In the genomic region with DNA sequence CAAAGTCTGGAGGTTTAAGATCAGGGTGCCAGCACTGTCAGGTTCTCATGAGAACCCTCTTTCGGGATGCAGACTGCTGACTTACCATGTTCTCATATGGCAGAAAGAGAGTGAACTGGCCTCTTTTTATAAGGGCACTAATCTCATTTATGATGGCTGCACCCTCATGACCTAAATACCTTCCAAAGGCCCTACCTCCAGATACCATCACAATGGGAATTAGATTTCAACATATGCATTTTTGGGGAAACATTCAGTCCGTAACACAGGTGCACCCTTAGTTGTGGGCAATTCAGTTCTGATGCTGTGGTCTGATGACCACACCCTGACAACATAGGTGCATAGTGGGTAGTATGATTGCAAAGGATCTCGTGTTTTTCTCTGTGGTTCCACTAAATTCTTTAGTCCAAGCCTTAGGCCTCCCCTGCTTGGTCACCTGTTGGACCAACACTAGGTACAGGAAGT, we compare ENCODE assay signal across 22 cellular contexts. TPM values are rescaled to one million over a fixed set of nuclear protein-coding genes. Genes with fewer than 3 reads are reported as not detected.
DNase-seq lines count a peak whose midpoint lies in the region; ATAC-seq lines count a peak whose summit lies in the region.
"Had no signal": no experiment of that assay in that cellular context is flagged by ENCODE, and none has a peak within 500 bp of the region (broad histone marks: within the 10 kb centered on the region; RNA-seq: fewer than 3 reads in every experiment).

No MANE protein-coding gene starts in this region.

- no peak overlapping the region for H3K27ac Mint-ChIP-seq in stimulated activated naive CD8-positive, alpha-beta T cell treated with anti-CD3 and anti-CD28 coated beads, Interleukin-15, amount 100 ng/mL, for 72 hours
- peak overlapping the region; percentile 83 for H3K27ac Mint-ChIP-seq in stimulated activated naive CD8-positive, alpha-beta T cell treated with anti-CD3 and anti-CD28 coated beads, Interleukin-15, Interleukin-2, amounts not matched to agents 100 ng/mL and 50 ng/mL, for 24 hours

- H3K27ac ChIP-seq in Karpas-422 (ENCODE audit: low read length), result no peak overlapping the region
- H3K27ac ChIP-seq: GM23248 had no signal

- no peak overlapping the region for H2AFZ ChIP-seq in Karpas-422 (ENCODE audit: low read length)
- H2AFZ ChIP-seq: GM23248 had no signal

- peak; percentile 4 for ATAC-seq in stimulated activated naive CD8-positive, alpha-beta T cell treated with anti-CD3 and anti-CD28 coated beads, Interleukin-15, Interleukin-2, amounts not matched to agents 100 U/mL and 50 U/mL, for 24 hours
- no peak for ATAC-seq in stimulated activated naive CD8-positive, alpha-beta T cell treated with anti-CD3 and anti-CD28 coated beads, Interleukin-15, amount 100 ng/mL, for 72 hours
- ATAC-seq in left colon, result peak; percentile 29
- ATAC-seq in HG02870 (IDR thresholded peaks at IDR 0.05; ENCODE audit: unreplicated experiment), result no peak
- ATAC-seq: PC-3, SK-N-SH treated with all-trans-retinoic acid at 6 μM for 48 hours had no signal

- no peaks in the 10 kb centered on the region for H3K27me3 Mint-ChIP-seq in stimulated activated naive CD8-positive, alpha-beta T cell treated with anti-CD3 and anti-CD28 coated beads, Interleukin-15, amount 100 ng/mL, for 72 hours
- H3K27me3 Mint-ChIP-seq in stimulated activated naive CD8-positive, alpha-beta T cell treated with anti-CD3 and anti-CD28 coated beads, Interleukin-15, Interleukin-2, amounts not matched to agents 100 ng/mL and 50 ng/mL, for 24 hours, result no peaks in the 10 kb centered on the region

- H3K9me2 ChIP-seq in Karpas-422 (replicated peaks; ENCODE audit: insufficient read depth, low read length), result no peaks in the 10 kb centered on the region

- no peaks in the 10 kb centered on the region for H4K20me1 ChIP-seq in Karpas-422 (ENCODE audit: insufficient read depth, low read depth, low read length)

- H3K4me2 ChIP-seq in Karpas-422 (ENCODE audit: low read depth, low read length, poor library complexity, severe bottlenecking), result no peak overlapping the region

- peaks cover 45% of the 10 kb centered on the region for H3K79me2 ChIP-seq in Karpas-422 (ENCODE audit: low read length)

- H3K9me3 ChIP-seq in Karpas-422 (ENCODE audit: low read length), result no peaks in the 10 kb centered on the region

- intact Hi-C loops in left colon (cut with DNase I, micrococcal nuclease), result no loop called here

- no peak overlapping the region for H3K9ac ChIP-seq in Karpas-422 (ENCODE audit: low read length)
- H3K9ac ChIP-seq: GM23248 had no signal

- H3K4me3 ChIP-seq in Karpas-422 (ENCODE audit: low read length), result no peak overlapping the region
- H3K4me3 ChIP-seq: GM23248 had no signal

- H3K36me3 ChIP-seq in Karpas-422 (ENCODE audit: insufficient read depth, low read length), result no peaks in the 10 kb centered on the region

- H3K27me3 ChIP-seq in Karpas-422 (ENCODE audit: low read length), result no peaks in the 10 kb centered on the region

- peak overlapping the region in 1 of 2 donors; percentile 54 for H3K4me3 Mint-ChIP-seq in stimulated activated naive CD8-positive, alpha-beta T cell treated with anti-CD3 and anti-CD28 coated beads, Interleukin-15, amount 100 ng/mL, for 72 hours
- H3K4me3 Mint-ChIP-seq in stimulated activated naive CD8-positive, alpha-beta T cell treated with anti-CD3 and anti-CD28 coated beads, Interleukin-15, Interleukin-2, amounts not matched to agents 100 ng/mL and 50 ng/mL, for 24 hours, result no peak overlapping the region

- no peaks in the 10 kb centered on the region for H3K9me3 Mint-ChIP-seq in stimulated activated naive CD8-positive, alpha-beta T cell treated with anti-CD3 and anti-CD28 coated beads, Interleukin-15, amount 100 ng/mL, for 72 hours
- H3K9me3 Mint-ChIP-seq in stimulated activated naive CD8-positive, alpha-beta T cell treated with anti-CD3 and anti-CD28 coated beads, Interleukin-15, Interleukin-2, amounts not matched to agents 100 ng/mL and 50 ng/mL, for 24 hours, result no peaks in the 10 kb centered on the region

- H3K36me3 Mint-ChIP-seq in stimulated activated naive CD8-positive, alpha-beta T cell treated with anti-CD3 and anti-CD28 coated beads, Interleukin-15, Interleukin-2, amounts not matched to agents 100 ng/mL and 50 ng/mL, for 24 hours (ENCODE audit: low read depth), result peaks cover 5% of the 10 kb centered on the region

- peaks cover 28% of the 10 kb centered on the region for H3K4me1 Mint-ChIP-seq in stimulated activated naive CD8-positive, alpha-beta T cell treated with anti-CD3 and anti-CD28 coated beads, Interleukin-15, amount 100 ng/mL, for 72 hours
- H3K4me1 Mint-ChIP-seq in stimulated activated naive CD8-positive, alpha-beta T cell treated with anti-CD3 and anti-CD28 coated beads, Interleukin-15, Interleukin-2, amounts not matched to agents 100 ng/mL and 50 ng/mL, for 24 hours (ENCODE audit: low read depth), result peaks cover 35% of the 10 kb centered on the region

- no peaks in the 10 kb centered on the region for H3K4me1 ChIP-seq in Karpas-422 (ENCODE audit: low read length)

- no peak for DNase-seq in stimulated activated naive CD8-positive, alpha-beta T cell treated with anti-CD3 and anti-CD28 coated beads, Interleukin-15, Interleukin-2, amounts not matched to agents 100 U/mL and 50 U/mL, for 24 hours
- DNase-seq in stimulated activated naive CD8-positive, alpha-beta T cell treated with anti-CD3 and anti-CD28 coated beads, Interleukin-15, amount 100 ng/mL, for 72 hours, result no peak
- DNase-seq in SW480 (ENCODE audit: low spot score) (peak; percentile 92), left colon (no peak), GM03348 (ENCODE audit: low spot score) (no peak), Karpas-422 (no peak)
- DNase-seq: ACHN, C1 segment of cervical spinal cord, DMS79, GM23248, HCEC 1CT, NCI-H1105 treated with DMSO at 0.1 percent for 48 hours, NCI-H1694, NCI-H2107, NCI-H510A treated with DMSO at 0.1 percent for 48 hours, NCI-H774, PC-3, RPMI8226, SHP77 treated with DMSO at 0.1 percent for 48 hours had no signal

RNA-seq across cellular contexts. Expression of gene GARRE1, which starts 33.4 kb away (rescaled TPM):
- 10 to 100 TPM; 19.6 to 22.0 TPM for total RNA-seq in left colon
- total RNA-seq in Karpas-422 (2014; rRNA removed; shearing (Covaris generic); ENCODE audit: low replicate concordance), result 22.1 and 22.8 TPM in 2 replicates

Comparison
In these comparisons a context has a peak if more than half of its experiments do, and no peak if none do; other contexts are left out.
1. ATAC-seq: peak in stimulated activated naive CD8-positive, alpha-beta T cell treated with anti-CD3 and anti-CD28 coated beads, Interleukin-15, Interleukin-2, amounts not matched to agents 100 U/mL and 50 U/mL, for 24 hours (single experiment) and left colon (single experiment); none in stimulated activated naive CD8-positive, alpha-beta T cell treated with anti-CD3 and anti-CD28 coated beads, Interleukin-15, amount 100 ng/mL, for 72 hours (single experiment) and HG02870 (single experiment).